7 cellular contexts compared by ENCODE assay signal in genomic region chr22:30425327-30425615, GRCh38. TPM values are rescaled to one million over a fixed set of nuclear protein-coding genes. Genes with fewer than 3 reads are reported as not detected.
A peak's percentile ranks its signal among the peaks of the same experiment; 100 is the strongest.
DNase-seq lines count a peak whose midpoint lies in the region; ATAC-seq lines count a peak whose summit lies in the region.

No MANE protein-coding gene starts in this region.

- no peak for ATAC-seq in stimulated activated naive B cell treated with anti-CD40 and anti-IgM and Interleukin-4, amounts not matched to agents 10 μg/mL and 1 μg/mL and 100 μg/mL, for 72 hours (replicated peaks)
- no peak for ATAC-seq in GM21423 (IDR thresholded peaks at IDR 0.05; ENCODE audit: unreplicated experiment)

- H3K9me3 Mint-ChIP-seq in activated T-helper 2 cell treated with anti-CD3 and anti-CD28 coated beads, Interferon-gamma antibody, Interleukin-2, Interleukin-4, amounts not matched to agents 10 μg/mL and 5 μg/mL and 100 μg/mL, durations not matched to agents 14 hours and 24 hours and 36 hours, result no peaks in the 10 kb centered on the region
- no peaks in the 10 kb centered on the region for H3K9me3 Mint-ChIP-seq in stimulated activated naive B cell treated with anti-CD40 and anti-IgM and Interleukin-4, amounts not matched to agents 10 μg/mL and 1 μg/mL and 100 μg/mL, for 72 hours

- peaks cover 59% of the 10 kb centered on the region for H3K36me3 Mint-ChIP-seq in activated T-helper 2 cell treated with anti-CD3 and anti-CD28 coated beads, Interferon-gamma antibody, Interleukin-2, Interleukin-4, amounts not matched to agents 10 μg/mL and 5 μg/mL and 100 μg/mL, durations not matched to agents 14 hours and 24 hours and 36 hours (ENCODE audit: low read depth)
- H3K36me3 Mint-ChIP-seq in stimulated activated naive B cell treated with anti-CD40 and anti-IgM and Interleukin-4, amounts not matched to agents 10 μg/mL and 1 μg/mL and 100 μg/mL, for 72 hours, result peaks cover 15 to 44% of the 10 kb centered on the region in 2 donors

- H3K9ac ChIP-seq in HUES6 (ENCODE audit: low read length), result peak overlapping the region; percentile 77

- intact Hi-C loops in activated T-helper 2 cell treated with anti-CD3 and anti-CD28 coated beads, Interferon-gamma antibody, Interleukin-2, Interleukin-4, amounts not matched to agents 10 μg/mL and 5 μg/mL and 100 μg/mL, durations not matched to agents 14 hours and 24 hours and 36 hours (cut with micrococcal nuclease), result loop anchor here (10.0 kb wide), 3 partner anchors 320 to 870 kb away; partner anchors contain the start of genes ASCC2 and PIK3IP1

- no peaks in the 10 kb centered on the region for H3K27me3 ChIP-seq in HUES6 (ENCODE audit: control insufficient read depth, insufficient read depth, low read length)

- H3K27me3 Mint-ChIP-seq in activated T-helper 2 cell treated with anti-CD3 and anti-CD28 coated beads, Interferon-gamma antibody, Interleukin-2, Interleukin-4, amounts not matched to agents 10 μg/mL and 5 μg/mL and 100 μg/mL, durations not matched to agents 14 hours and 24 hours and 36 hours (ENCODE audit: low read depth), result no peaks in the 10 kb centered on the region
- no peaks in the 10 kb centered on the region for H3K27me3 Mint-ChIP-seq in stimulated activated naive B cell treated with anti-CD40 and anti-IgM and Interleukin-4, amounts not matched to agents 10 μg/mL and 1 μg/mL and 100 μg/mL, for 72 hours

- peaks cover 28% of the 10 kb centered on the region for H3K4me1 ChIP-seq in HUES6 (ENCODE audit: control insufficient read depth, insufficient read depth, low read length)

- H3K27ac ChIP-seq in HUES6 (ENCODE audit: low read depth, low read length), result peak overlapping the region; percentile 57; the same call in 1 of the 2 replicates

- H3K4me3 Mint-ChIP-seq in activated T-helper 2 cell treated with anti-CD3 and anti-CD28 coated beads, Interferon-gamma antibody, Interleukin-2, Interleukin-4, amounts not matched to agents 10 μg/mL and 5 μg/mL and 100 μg/mL, durations not matched to agents 14 hours and 24 hours and 36 hours (ENCODE audit: low read depth), result peak overlapping the region; percentile 95
- peak overlapping the region; percentile 88 to 89 for H3K4me3 Mint-ChIP-seq in stimulated activated naive B cell treated with anti-CD40 and anti-IgM and Interleukin-4, amounts not matched to agents 10 μg/mL and 1 μg/mL and 100 μg/mL, for 72 hours

- H3K27ac Mint-ChIP-seq in activated T-helper 2 cell treated with anti-CD3 and anti-CD28 coated beads, Interferon-gamma antibody, Interleukin-2, Interleukin-4, amounts not matched to agents 10 μg/mL and 5 μg/mL and 100 μg/mL, durations not matched to agents 14 hours and 24 hours and 36 hours, result peak overlapping the region; percentile 93
- peak overlapping the region; percentile 94 for H3K27ac Mint-ChIP-seq in stimulated activated naive B cell treated with anti-CD40 and anti-IgM and Interleukin-4, amounts not matched to agents 10 μg/mL and 1 μg/mL and 100 μg/mL, for 72 hours

- no peak for DNase-seq in activated T-helper 2 cell treated with anti-CD3 and anti-CD28 coated beads, Interferon-gamma antibody, Interleukin-2, Interleukin-4, amounts not matched to agents 10 μg/mL and 5 μg/mL and 100 μg/mL, durations not matched to agents 14 hours and 24 hours and 36 hours (ENCODE audit: low spot score)
- DNase-seq in stimulated activated naive B cell treated with anti-CD40 and anti-IgM and Interleukin-4, amounts not matched to agents 10 μg/mL and 1 μg/mL and 100 μg/mL, for 72 hours, result no peak
- DNase-seq in SKM-1 treated with dmso at 0.1 percent for 144 hours (lab: John Stamatoyannopoulos, UW; ENCODE audit: unreplicated experiment) (no peak), activated gamma-delta T cell treated with Interleukin-2 at 50 U/mL for 16 hours (no peak)

- H3K4me3 ChIP-seq in HUES6 (ENCODE audit: low read depth, low read length) (peak overlapping the region; percentile 81), iPS-18c (ENCODE audit: insufficient read depth, low read depth, low read length) (peak overlapping the region; percentile 87; the same call in 1 of the 2 replicates)

- H3K9me3 ChIP-seq in HUES6 (ENCODE audit: control insufficient read depth, insufficient read depth, low read depth, low read length), result no peaks in the 10 kb centered on the region
- H3K9me3 ChIP-seq in iPS-18c (ENCODE audit: control insufficient read depth, insufficient read depth, low read length), result no peaks in the 10 kb centered on the region

- peaks cover 33% of the 10 kb centered on the region for H3K36me3 ChIP-seq in HUES6 (ENCODE audit: control insufficient read depth, insufficient read depth, low read length)

- peaks cover 53% of the 10 kb centered on the region for H3K4me1 Mint-ChIP-seq in activated T-helper 2 cell treated with anti-CD3 and anti-CD28 coated beads, Interferon-gamma antibody, Interleukin-2, Interleukin-4, amounts not matched to agents 10 μg/mL and 5 μg/mL and 100 μg/mL, durations not matched to agents 14 hours and 24 hours and 36 hours (ENCODE audit: low read depth)
- H3K4me1 Mint-ChIP-seq in stimulated activated naive B cell treated with anti-CD40 and anti-IgM and Interleukin-4, amounts not matched to agents 10 μg/mL and 1 μg/mL and 100 μg/mL, for 72 hours, result peaks cover 37 to 61% of the 10 kb centered on the region in 2 donors

RNA-seq across cellular contexts. Expression of gene MTFP1, which starts 0.3 kb away (rescaled TPM):
- total RNA-seq in activated T-helper 2 cell treated with anti-CD3 and anti-CD28 coated beads, Interferon-gamma antibody, Interleukin-2, Interleukin-4, amounts not matched to agents 10 μg/mL and 5 μg/mL and 100 μg/mL, durations not matched to agents 14 hours and 24 hours and 36 hours, result 72.2 and 77.3 TPM in 2 replicates

RNA-seq across cellular contexts. Expression of gene SEC14L2, which starts 28.5 kb away (rescaled TPM):
- 32.7 and 36.2 TPM in 2 replicates for total RNA-seq in activated T-helper 2 cell treated with anti-CD3 and anti-CD28 coated beads, Interferon-gamma antibody, Interleukin-2, Interleukin-4, amounts not matched to agents 10 μg/mL and 5 μg/mL and 100 μg/mL, durations not matched to agents 14 hours and 24 hours and 36 hours

RNA-seq across cellular contexts. Expression of gene RNF215, which starts 38.1 kb away (rescaled TPM):
- 17.2 and 19.3 TPM in 2 replicates for total RNA-seq in activated T-helper 2 cell treated with anti-CD3 and anti-CD28 coated beads, Interferon-gamma antibody, Interleukin-2, Interleukin-4, amounts not matched to agents 10 μg/mL and 5 μg/mL and 100 μg/mL, durations not matched to agents 14 hours and 24 hours and 36 hours

RNA-seq across cellular contexts. Expression of gene SEC14L3, which starts 46.5 kb away (rescaled TPM):
- not detected in 2 replicates for total RNA-seq in activated T-helper 2 cell treated with anti-CD3 and anti-CD28 coated beads, Interferon-gamma antibody, Interleukin-2, Interleukin-4, amounts not matched to agents 10 μg/mL and 5 μg/mL and 100 μg/mL, durations not matched to agents 14 hours and 24 hours and 36 hours
